8 cellular contexts compared by ENCODE assay signal in the genomic region with DNA sequence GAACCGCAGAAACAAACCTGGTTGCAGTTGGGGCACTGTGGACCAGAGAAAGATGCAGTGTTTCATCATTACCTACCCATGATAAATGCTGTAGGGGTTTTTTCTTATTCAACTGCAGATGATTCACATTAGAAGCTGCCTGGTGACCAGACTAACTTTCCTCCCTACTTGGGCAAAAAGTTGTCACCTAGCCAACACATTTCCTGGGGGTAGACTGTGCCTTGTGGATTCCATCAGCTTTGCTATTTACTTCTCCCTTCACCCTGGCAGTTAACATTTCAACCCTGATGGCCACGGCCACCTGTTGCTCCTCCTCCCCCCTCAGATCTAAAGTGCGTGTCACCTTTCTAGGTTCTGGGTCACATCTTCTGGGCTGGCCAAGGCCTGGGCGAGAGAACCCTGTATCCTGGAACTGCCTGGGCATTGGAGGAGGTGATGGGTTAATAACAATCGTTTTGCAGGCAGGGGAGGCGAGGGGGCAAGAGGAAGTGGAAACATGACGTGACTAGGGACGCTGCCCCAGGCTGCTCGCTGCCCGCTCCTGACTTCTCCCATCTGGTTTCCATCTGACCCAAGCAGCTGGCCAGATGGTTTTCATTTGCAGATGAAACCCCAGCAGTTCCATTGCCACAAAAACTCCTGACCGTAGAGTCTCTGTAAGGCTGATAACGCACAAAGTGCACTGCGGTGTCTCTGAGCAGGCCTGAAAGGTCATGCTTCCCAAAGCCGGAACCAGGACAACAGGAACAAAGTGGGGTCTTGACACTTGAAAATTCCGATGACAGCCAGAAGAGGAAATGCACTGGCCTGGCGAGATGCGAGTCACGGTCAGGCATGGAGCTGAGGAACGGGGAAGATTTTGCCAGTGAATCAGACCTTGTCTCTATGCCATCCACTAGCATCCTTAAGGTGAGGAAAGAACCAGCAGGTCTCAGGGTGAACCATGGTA. TPM values are rescaled to one million over a fixed set of nuclear protein-coding genes. Genes with fewer than 3 reads are reported as not detected.
A peak's percentile ranks its signal among the peaks of the same experiment; 100 is the strongest.
DNase-seq lines count a peak whose midpoint lies in the region; ATAC-seq, FAIRE-seq and TF ChIP-seq lines count a peak whose summit lies in the region.

No MANE protein-coding gene starts in this region.

- FAIRE-seq in small intestine (lab: Jason Lieb, UNC) = no peak

- H3K9me3 Mint-ChIP-seq in CD8-positive, alpha-beta memory T cell = no peaks in the 10 kb centered on the region

- peak overlapping the region; percentile 46 to 96 (median 76) for H3K27ac Mint-ChIP-seq in CD8-positive, alpha-beta memory T cell

- H3K4me1 ChIP-seq in CD8-positive, alpha-beta memory T cell (ENCODE audit: insufficient read depth, low read length) = peaks cover 78% of the 10 kb centered on the region
- H3K4me1 ChIP-seq in PC-3 (ENCODE audit: insufficient read depth, low read length) (peaks cover 41% of the 10 kb centered on the region), tibial nerve (peaks cover 0 to 96% (median 81%) of the 10 kb centered on the region in 4 donors), small intestine (ENCODE audit: control insufficient read depth in 2 of 2, insufficient read depth in 1 of 2, low read depth in 1 of 2, low read length in 1 of 2) (peaks cover 16 to 31% of the 10 kb centered on the region in 2 donors)

- no peak overlapping the region for H3K27ac ChIP-seq in CD8-positive, alpha-beta memory T cell (ENCODE audit: low read depth, low read length)
- H3K27ac ChIP-seq in PC-3 (ENCODE audit: low read length) (peak overlapping the region; percentile 55), coronary artery (peak overlapping the region; percentile 77 to 90), tibial nerve (peak overlapping the region; percentile 5 to 84 (median 74)), small intestine (ENCODE audit: low read depth in 1 of 2, low read length in 1 of 2) (peak overlapping the region in 1 of 2 donors; percentile 87)

- H3K4me1 Mint-ChIP-seq in CD8-positive, alpha-beta memory T cell = peaks cover 77 to 99% (median 95%) of the 10 kb centered on the region in 3 donors

- H3K9me3 ChIP-seq in CD8-positive, alpha-beta memory T cell (ENCODE audit: low read length) = no peaks in the 10 kb centered on the region
- H3K9me3 ChIP-seq in PC-3 (ENCODE audit: low read length) (no peaks in the 10 kb centered on the region), tibial nerve (no peaks in the 10 kb centered on the region), small intestine (ENCODE audit: control insufficient read depth, low read depth) (no peaks in the 10 kb centered on the region)

- peak in 1 of 2 donors; percentile 89 for TF ChIP-seq EP300 in tibial nerve (IDR thresholded peaks at IDR 0.05)

- peak overlapping the region; percentile 30 for H3K4me2 ChIP-seq in PC-3 (ENCODE audit: low read length)

- TF ChIP-seq CTCF in PC-3 (conservative IDR thresholded peaks at IDR 0.05; ENCODE audit: low read depth, low read length) = no peak
- no peak for TF ChIP-seq CTCF in coronary artery (IDR thresholded peaks at IDR 0.05)
- TF ChIP-seq CTCF in tibial nerve (IDR thresholded peaks at IDR 0.05) = no peak

- POLR2A ChIA-PET in CD8-positive, alpha-beta memory T cell (lab: Charles Lee) = interaction anchor here (0.6 to 1.3 kb wide), 2 partner anchors 13 to 211 kb away, joined by 3 to 4 read pairs; no protein-coding TSS in a partner anchor
- POLR2A ChIA-PET in PC-3 (lab: Charles Lee; ENCODE audit: unreplicated experiment) = no interaction called here

- no peaks in the 10 kb centered on the region for H3K9me2 ChIP-seq in PC-3 (replicated peaks; ENCODE audit: low read length)

- ATAC-seq in PC-3 (peak; percentile 9), GM18502 (IDR thresholded peaks at IDR 0.05; ENCODE audit: poor library complexity, unreplicated experiment) (no peak)

- peak overlapping the region in 6 of 7 donors; percentile 2 to 46 (median 23) for H3K4me3 Mint-ChIP-seq in CD8-positive, alpha-beta memory T cell

- H2AFZ ChIP-seq in PC-3 (ENCODE audit: low read length) = no peak overlapping the region

- H3K79me2 ChIP-seq in PC-3 (ENCODE audit: low read length) = peaks cover 92% of the 10 kb centered on the region

- no peak for DNase-seq in CD8-positive, alpha-beta memory T cell
- DNase-seq in PC-3 = peak; percentile 83
- DNase-seq in coronary artery (ENCODE audit: low spot score) = no peak
- peak; percentile 83 to 93 for DNase-seq in lung microvascular endothelial cell (ENCODE audit: low read depth in 2 of 2)
- DNase-seq in tibial nerve (ENCODE audit: low spot score in 2 of 2) = peak; percentile 50 to 72
- no peak for DNase-seq in NCI-H2227 treated with DMSO at 0.1 percent for 48 hours (lab: John Stamatoyannopoulos, UW)
- DNase-seq in small intestine = no peak

- H3K36me3 ChIP-seq in CD8-positive, alpha-beta memory T cell (ENCODE audit: insufficient read depth, low read length) = no peaks in the 10 kb centered on the region
- H3K36me3 ChIP-seq in PC-3 (ENCODE audit: low read depth, low read length) (no peaks in the 10 kb centered on the region), tibial nerve (peaks cover 0 to 6% (median 0%) of the 10 kb centered on the region in 3 donors), small intestine (ENCODE audit: control insufficient read depth in 2 of 2, insufficient read depth in 2 of 2, low read length in 2 of 2) (peaks cover 0 to 2% of the 10 kb centered on the region in 2 donors)

- no peak overlapping the region for H3K4me3 ChIP-seq in CD8-positive, alpha-beta memory T cell (ENCODE audit: low read length)
- no peak overlapping the region for H3K4me3 ChIP-seq in PC-3 (ENCODE audit: low read length)
- peak overlapping the region; percentile 43 for H3K4me3 ChIP-seq in coronary artery
- H3K4me3 ChIP-seq in tibial nerve = no peak overlapping the region
- no peak overlapping the region for H3K4me3 ChIP-seq in small intestine (ENCODE audit: low read depth in 1 of 2, low read length in 2 of 2)

- no peaks in the 10 kb centered on the region for H3K27me3 ChIP-seq in CD8-positive, alpha-beta memory T cell (ENCODE audit: insufficient read depth, low read length, poor library complexity, severe bottlenecking)
- H3K27me3 ChIP-seq in PC-3 (ENCODE audit: low read length) = no peaks in the 10 kb centered on the region
- H3K27me3 ChIP-seq in tibial nerve = no peaks in the 10 kb centered on the region
- H3K27me3 ChIP-seq in small intestine (ENCODE audit: control insufficient read depth in 2 of 2, insufficient read depth in 2 of 2, low read length in 2 of 2) = no peaks in the 10 kb centered on the region

- no TSS peak for BruUV-seq in PC-3 (replicated peaks; lab: Mats Ljungman, UMichigan)

- peaks cover 0 to 47% (median 9%) of the 10 kb centered on the region in 3 donors for H3K36me3 Mint-ChIP-seq in CD8-positive, alpha-beta memory T cell

- WGBS in tibial nerve, 2 donors = 36 to 42% methylated on average over 19 of the region's 19 CpGs
- 55 to 82% (median 78%) methylated on average over 19 of the region's 19 CpGs for WGBS in small intestine, 3 donors

- CTCF ChIA-PET in CD8-positive, alpha-beta memory T cell (lab: Charles Lee) = interaction anchor here (1.4 to 3.0 kb wide), 3 partner anchors 11 to 17 kb away, joined by 3 to 11 read pairs (median 5); no protein-coding TSS in a partner anchor
- CTCF ChIA-PET in PC-3 (lab: Charles Lee) = no interaction called here

- H3K27me3 Mint-ChIP-seq in CD8-positive, alpha-beta memory T cell = no peaks in the 10 kb centered on the region

- peaks cover 3% of the 10 kb centered on the region for H3F3A ChIP-seq in PC-3 (ENCODE audit: low read length, unreplicated experiment)

- no peak for TF ChIP-seq POLR2A in tibial nerve (IDR thresholded peaks at IDR 0.05)

- H3K9ac ChIP-seq in PC-3 (ENCODE audit: low read length) = no peak overlapping the region

- intact Hi-C loops in PC-3 (cut with micrococcal nuclease) = no loop called here

- peaks cover 50% of the 10 kb centered on the region for H4K20me1 ChIP-seq in PC-3 (ENCODE audit: low read length)

RNA-seq across cellular contexts. Expression of a gene that starts 36.6 kb away (rescaled TPM):
- total RNA-seq in CD8-positive, alpha-beta memory T cell = 100 to 1,000 TPM; 284 to 289 TPM
- polyA plus RNA-seq in CD8-positive, alpha-beta memory T cell = 540 TPM
- 86.7 and 94.3 TPM in 2 replicates for total RNA-seq in PC-3 (2014; rRNA removed)
- 104 and 109 TPM in 2 replicates for total RNA-seq in lung microvascular endothelial cell
- 100 to 1,000 TPM in 1 of 4 donors, 10 to 100 TPM in 3; 58.2 to 109 (median 96.7) TPM for total RNA-seq in tibial nerve
- 100 to 1,000 TPM; 262 to 292 (median 289) TPM for polyA plus RNA-seq in small intestine

Comparison
In these comparisons a context has a peak if more than half of its experiments do, and no peak if none do; other contexts are left out.
1. DNase-seq: peak in PC-3 (single experiment), lung microvascular endothelial cell (2 of 2) and tibial nerve (2 of 2); none in CD8-positive, alpha-beta memory T cell (0 of 5), coronary artery (single experiment), NCI-H2227 treated with DMSO at 0.1 percent for 48 hours (single experiment) and small intestine (single experiment).